In the genomic region with DNA sequence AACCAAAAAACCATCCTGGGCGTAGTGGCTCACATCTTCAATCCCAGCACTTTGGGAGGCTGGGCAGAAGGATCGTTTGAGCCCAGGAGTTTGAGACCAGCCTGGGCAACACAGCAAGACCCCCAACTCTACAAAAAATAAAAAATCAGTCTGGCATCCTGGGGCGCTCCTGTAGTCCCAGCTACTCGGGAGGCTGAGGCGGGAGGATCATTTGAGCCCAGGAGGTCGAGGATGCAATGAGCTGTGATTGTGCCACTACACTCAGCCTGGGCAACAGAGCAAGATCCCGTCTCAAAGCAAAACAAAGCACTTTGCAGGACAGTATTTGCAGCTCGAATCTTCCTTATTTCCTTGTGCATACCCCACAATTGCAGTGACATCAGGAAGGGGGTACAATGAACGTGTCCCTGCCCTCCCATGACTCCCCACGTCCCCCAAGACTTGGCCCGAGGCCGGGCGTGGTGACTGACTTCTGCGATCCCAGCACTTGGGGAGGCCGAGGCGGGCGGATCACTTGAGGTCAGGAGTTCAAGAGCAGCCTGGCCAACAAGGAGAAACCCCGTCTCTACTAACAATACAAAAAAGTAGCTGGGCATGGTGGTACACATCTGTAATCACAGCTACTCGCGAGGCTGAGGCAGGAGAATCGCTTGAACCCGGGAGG, we compare ENCODE assay signal across 9 cellular contexts. TPM values are rescaled to one million over a fixed set of nuclear protein-coding genes. Genes with fewer than 3 reads are reported as not detected.
DNase-seq lines count a peak whose midpoint lies in the region; ATAC-seq and TF ChIP-seq lines count a peak whose summit lies in the region.
"Had no signal": no experiment of that assay in that cellular context is flagged by ENCODE, and none has a peak within 500 bp of the region (broad histone marks: within the 10 kb centered on the region; RNA-seq: fewer than 3 reads in every experiment).

No MANE protein-coding gene starts in this region.

- H3K27ac Mint-ChIP-seq in activated CD8-positive, alpha-beta T cell treated with anti-CD3 and anti-CD28 coated beads, Interleukin-2, amount 10 ng/mL, durations not matched to agents 7 days and 5 days: peak overlapping the region; percentile 92
- H3K27ac Mint-ChIP-seq in stimulated activated effector memory CD8-positive, alpha-beta T cell treated with anti-CD3 and anti-CD28 coated beads, Interleukin-12 subunit alpha, Interleukin-12 subunit beta, amount 100 ng/mL, for 72 hours: peak overlapping the region; percentile 90

- H3K4me1 ChIP-seq in HEK293 (ENCODE audit: control insufficient read depth, insufficient read depth, low read length): peaks cover 4% of the 10 kb centered on the region; the same call in 1 of the 2 replicates
- H3K4me1 ChIP-seq in iPS-15b (ENCODE audit: control insufficient read depth, insufficient read depth, low read length): peaks cover 3% of the 10 kb centered on the region

- POLR2A ChIA-PET in HEK293 (lab: Yijun Ruan, JAX): interaction anchor here (1.4 to 2.2 kb wide), 3 partner anchors 21 to 119 kb away, joined by 4 to 14 read pairs (median 13); partner anchors contain the start of genes DNAJB1 and ZNF333
- POLR2A ChIA-PET in activated CD8-positive, alpha-beta T cell treated with anti-CD3 and anti-CD28 coated beads, Interleukin-2, amount 10 ng/mL, durations not matched to agents 7 days and 5 days (lab: Charles Lee): interaction anchor here (0.8 kb wide), 1 partner anchor 9 kb away, joined by 3 read pairs; no protein-coding TSS in a partner anchor

- H3K4me1 Mint-ChIP-seq in activated CD8-positive, alpha-beta T cell treated with anti-CD3 and anti-CD28 coated beads, Interleukin-2, amount 10 ng/mL, durations not matched to agents 7 days and 5 days (ENCODE audit: low read depth): peaks cover 46% of the 10 kb centered on the region
- peaks cover 62% of the 10 kb centered on the region for H3K4me1 Mint-ChIP-seq in stimulated activated effector memory CD8-positive, alpha-beta T cell treated with anti-CD3 and anti-CD28 coated beads, Interleukin-12 subunit alpha, Interleukin-12 subunit beta, amount 100 ng/mL, for 72 hours

- H3K27ac ChIP-seq in HEK293 (ENCODE audit: extremely low read depth, low read depth, low read length): peak overlapping the region; percentile 57; the same call in 1 of the 2 replicates

- H3K36me3 ChIP-seq in HEK293 (ENCODE audit: control insufficient read depth in 2 of 2, insufficient read depth in 1 of 2, low read length in 2 of 2) (peaks cover 0 to 25% of the 10 kb centered on the region in 2 experiments; a peak in 2 of 3 replicates), iPS-15b (ENCODE audit: control insufficient read depth, insufficient read depth, low read length) (peaks cover 9% of the 10 kb centered on the region)

- ATAC-seq in activated CD8-positive, alpha-beta T cell treated with anti-CD3 and anti-CD28 coated beads, Interleukin-2, amount 10 ng/mL, durations not matched to agents 7 days and 5 days: no peak
- ATAC-seq in stimulated activated effector memory CD8-positive, alpha-beta T cell treated with anti-CD3 and anti-CD28 coated beads, Interleukin-12 subunit alpha, Interleukin-12 subunit beta, amount 100 ng/mL, for 72 hours: no peak
- ATAC-seq in GM18498 (IDR thresholded peaks at IDR 0.05; ENCODE audit: unreplicated experiment): no peak

- no peaks in the 10 kb centered on the region for H3K27me3 Mint-ChIP-seq in activated CD8-positive, alpha-beta T cell treated with anti-CD3 and anti-CD28 coated beads, Interleukin-2, amount 10 ng/mL, durations not matched to agents 7 days and 5 days (ENCODE audit: low read depth)

- no peaks in the 10 kb centered on the region for H3K27me3 ChIP-seq in iPS-15b (ENCODE audit: control insufficient read depth, insufficient read depth, low read length)

- no peaks in the 10 kb centered on the region for H3K9me3 Mint-ChIP-seq in activated CD8-positive, alpha-beta T cell treated with anti-CD3 and anti-CD28 coated beads, Interleukin-2, amount 10 ng/mL, durations not matched to agents 7 days and 5 days (ENCODE audit: insufficient read depth)
- no peaks in the 10 kb centered on the region for H3K9me3 Mint-ChIP-seq in stimulated activated effector memory CD8-positive, alpha-beta T cell treated with anti-CD3 and anti-CD28 coated beads, Interleukin-12 subunit alpha, Interleukin-12 subunit beta, amount 100 ng/mL, for 72 hours

- H3K4me3 Mint-ChIP-seq in activated CD8-positive, alpha-beta T cell treated with anti-CD3 and anti-CD28 coated beads, Interleukin-2, amount 10 ng/mL, durations not matched to agents 7 days and 5 days: peak overlapping the region; percentile 97
- peak overlapping the region; percentile 92 for H3K4me3 Mint-ChIP-seq in stimulated activated effector memory CD8-positive, alpha-beta T cell treated with anti-CD3 and anti-CD28 coated beads, Interleukin-12 subunit alpha, Interleukin-12 subunit beta, amount 100 ng/mL, for 72 hours

- H3K4me3 ChIP-seq in HEK293 (ENCODE audit: low read depth, low read length) (peak overlapping the region; percentile 72), iPS-15b (ENCODE audit: low read depth, low read length) (peak overlapping the region; percentile 98)

- no peak for DNase-seq in activated CD8-positive, alpha-beta T cell treated with anti-CD3 and anti-CD28 coated beads, Interleukin-2, amount 10 ng/mL, durations not matched to agents 7 days and 5 days
- no peak for DNase-seq in stimulated activated effector memory CD8-positive, alpha-beta T cell treated with anti-CD3 and anti-CD28 coated beads, Interleukin-12 subunit alpha, Interleukin-12 subunit beta, amount 100 ng/mL, for 72 hours (ENCODE audit: low spot score in 2 of 2)
- DNase-seq in DMS153 (lab: John Stamatoyannopoulos, UW) (no peak), iPS-NIHi7 (ENCODE audit: extremely low spot score) (no peak)
- DNase-seq in activated CD4-positive, alpha-beta T cell treated with anti-CD3 and anti-CD28 coated beads, Interleukin-2, amount 50 U/mL, for 1 hour: no peak

- CTCF ChIA-PET in HEK293 (lab: Yijun Ruan, JAX): interaction anchor here (0.5 to 5.0 kb wide), 9 partner anchors 14 to 693 kb away, joined by 3 to 137 read pairs (median 4); partner anchors contain the start of gene ZNF333
- CTCF ChIA-PET in activated CD8-positive, alpha-beta T cell treated with anti-CD3 and anti-CD28 coated beads, Interleukin-2, amount 10 ng/mL, durations not matched to agents 7 days and 5 days (lab: Charles Lee): interaction anchor here (0.7 to 7.8 kb wide), 4 partner anchors 15 to 116 kb away, joined by 3 to 249 read pairs (median 14); partner anchors contain the start of gene ZNF333

- H3K9ac ChIP-seq in iPS-15b (ENCODE audit: low read depth, low read length): peak overlapping the region; percentile 92

- H3K36me3 Mint-ChIP-seq in activated CD8-positive, alpha-beta T cell treated with anti-CD3 and anti-CD28 coated beads, Interleukin-2, amount 10 ng/mL, durations not matched to agents 7 days and 5 days (ENCODE audit: low read depth): peaks cover 16% of the 10 kb centered on the region
- peaks cover 27% of the 10 kb centered on the region for H3K36me3 Mint-ChIP-seq in stimulated activated effector memory CD8-positive, alpha-beta T cell treated with anti-CD3 and anti-CD28 coated beads, Interleukin-12 subunit alpha, Interleukin-12 subunit beta, amount 100 ng/mL, for 72 hours

- no peaks in the 10 kb centered on the region for H3K9me3 ChIP-seq in HEK293 (ENCODE audit: control insufficient read depth, insufficient read depth, low read depth, low read length)
- H3K9me3 ChIP-seq in iPS-15b (ENCODE audit: control insufficient read depth, insufficient read depth, low read length): no peaks in the 10 kb centered on the region

- TF ChIP-seq CTCF in HEK293 (tag by site-specific recombination; IDR thresholded peaks at IDR 0.05): no peak

TF ChIP-seq in HEK293, 187 proteins besides CTCF, POLR2A, EP300 and RAD21 (continues in another document):
- TF ChIP-seq ZNF23 (tag by site-specific recombination; IDR thresholded peaks at IDR 0.05; ENCODE audit: borderline replicate concordance): no peak
- TF ChIP-seq ZNF776 (tag by site-specific recombination; IDR thresholded peaks at IDR 0.05; ENCODE audit: borderline replicate concordance): no peak
- no peak for TF ChIP-seq ZNF571 (tag by site-specific recombination; IDR thresholded peaks at IDR 0.05)
- TF ChIP-seq ZNF121 (tag by site-specific recombination; IDR thresholded peaks at IDR 0.05): peak; percentile 98
- TF ChIP-seq, protein P1, sequence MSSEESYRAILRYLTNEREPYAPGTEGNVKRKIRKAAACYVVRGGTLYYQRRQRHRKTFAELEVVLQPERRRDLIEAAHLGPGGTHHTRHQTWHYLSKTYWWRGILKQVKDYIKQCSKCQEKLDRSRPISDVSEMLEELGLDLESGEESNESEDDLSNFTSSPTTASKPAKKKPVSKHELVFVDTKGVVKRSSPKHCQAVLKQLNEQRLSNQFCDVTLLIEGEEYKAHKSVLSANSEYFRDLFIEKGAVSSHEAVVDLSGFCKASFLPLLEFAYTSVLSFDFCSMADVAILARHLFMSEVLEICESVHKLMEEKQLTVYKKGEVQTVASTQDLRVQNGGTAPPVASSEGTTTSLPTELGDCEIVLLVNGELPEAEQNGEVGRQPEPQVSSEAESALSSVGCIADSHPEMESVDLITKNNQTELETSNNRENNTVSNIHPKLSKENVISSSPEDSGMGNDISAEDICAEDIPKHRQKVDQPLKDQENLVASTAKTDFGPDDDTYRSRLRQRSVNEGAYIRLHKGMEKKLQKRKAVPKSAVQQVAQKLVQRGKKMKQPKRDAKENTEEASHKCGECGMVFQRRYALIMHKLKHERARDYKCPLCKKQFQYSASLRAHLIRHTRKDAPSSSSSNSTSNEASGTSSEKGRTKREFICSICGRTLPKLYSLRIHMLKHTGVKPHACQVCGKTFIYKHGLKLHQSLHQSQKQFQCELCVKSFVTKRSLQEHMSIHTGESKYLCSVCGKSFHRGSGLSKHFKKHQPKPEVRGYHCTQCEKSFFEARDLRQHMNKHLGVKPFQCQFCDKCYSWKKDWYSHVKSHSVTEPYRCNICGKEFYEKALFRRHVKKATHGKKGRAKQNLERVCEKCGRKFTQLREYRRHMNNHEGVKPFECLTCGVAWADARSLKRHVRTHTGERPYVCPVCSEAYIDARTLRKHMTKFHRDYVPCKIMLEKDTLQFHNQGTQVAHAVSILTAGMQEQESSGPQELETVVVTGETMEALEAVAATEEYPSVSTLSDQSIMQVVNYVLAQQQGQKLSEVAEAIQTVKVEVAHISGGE (tag by site-specific recombination; conservative IDR thresholded peaks at IDR 0.05; ENCODE audit: low read depth): no peak

RNA-seq across cellular contexts. Expression of gene NDUFB7, which starts 0.9 kb away (rescaled TPM):
- total RNA-seq in activated CD8-positive, alpha-beta T cell treated with anti-CD3 and anti-CD28 coated beads, Interleukin-2, amount 10 ng/mL, durations not matched to agents 7 days and 5 days: 100 to 1,000 TPM; 133 to 142 TPM

RNA-seq across cellular contexts. Expression of gene CLEC17A, which starts 11.9 kb away (rescaled TPM):
- not detected for total RNA-seq in activated CD8-positive, alpha-beta T cell treated with anti-CD3 and anti-CD28 coated beads, Interleukin-2, amount 10 ng/mL, durations not matched to agents 7 days and 5 days
- total RNA-seq: pulmonary artery endothelial cell had no signal

RNA-seq across cellular contexts. Expression of gene TECR, which starts 41.6 kb away (rescaled TPM):
- 100 to 1,000 TPM; 153 to 163 TPM for total RNA-seq in activated CD8-positive, alpha-beta T cell treated with anti-CD3 and anti-CD28 coated beads, Interleukin-2, amount 10 ng/mL, durations not matched to agents 7 days and 5 days

RNA-seq across cellular contexts. Expression of gene DNAJB1, which starts 52.8 kb away (rescaled TPM):
- total RNA-seq in activated CD8-positive, alpha-beta T cell treated with anti-CD3 and anti-CD28 coated beads, Interleukin-2, amount 10 ng/mL, durations not matched to agents 7 days and 5 days: 100 to 1,000 TPM; 110 to 112 TPM
